8 cellular contexts compared by ENCODE assay signal in the genomic region with DNA sequence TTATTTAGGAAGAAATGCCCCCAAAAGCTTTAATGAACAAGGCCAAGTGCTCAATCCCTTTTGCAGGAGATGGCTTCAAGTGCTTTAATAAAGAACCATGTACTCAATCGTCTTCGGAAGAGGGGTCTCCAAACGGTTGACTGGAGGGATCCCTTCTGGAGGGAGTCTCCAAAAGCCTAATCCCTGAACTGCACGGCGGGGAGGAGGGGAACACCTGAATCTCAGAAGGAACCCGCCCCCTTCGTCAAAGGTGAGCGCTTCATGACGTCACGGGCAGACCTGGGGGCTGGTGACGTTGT. TPM values are rescaled to one million over a fixed set of nuclear protein-coding genes. Genes with fewer than 3 reads are reported as not detected.
DNase-seq lines count a peak whose midpoint lies in the region; ATAC-seq and TF ChIP-seq lines count a peak whose summit lies in the region.

No MANE protein-coding gene starts in this region.

- no peaks in the 10 kb centered on the region for H3K9me3 Mint-ChIP-seq in activated T-helper 1 cell treated with anti-CD3 and anti-CD28 coated beads, Interleukin-12 subunit alpha, Interleukin-12 subunit beta, Interleukin-2, Interleukin-4 antibody, amounts not matched to agents 30 ng/mL and 10 ng/mL and 1 ng/mL, durations not matched to agents 14 hours and 24 hours and 36 hours

- H3K27ac Mint-ChIP-seq in activated T-helper 1 cell treated with anti-CD3 and anti-CD28 coated beads, Interleukin-12 subunit alpha, Interleukin-12 subunit beta, Interleukin-2, Interleukin-4 antibody, amounts not matched to agents 30 ng/mL and 10 ng/mL and 1 ng/mL, durations not matched to agents 14 hours and 24 hours and 36 hours = peak overlapping the region; percentile 93

- H3K4me3 ChIP-seq in cardiac muscle cell = peak overlapping the region; percentile 92
- peak overlapping the region; percentile 97 for H3K4me3 ChIP-seq in retinal pigment epithelial cell (ENCODE audit: low read length)

- H3K27ac ChIP-seq in cardiac muscle cell = peak overlapping the region; percentile 94
- peak overlapping the region; percentile 99 for H3K27ac ChIP-seq in foreskin keratinocyte

- DNase-seq in cardiac muscle cell (ENCODE audit: low read depth in 1 of 2, low spot score in 1 of 2) (no peak), left ventricle myocardium superior (no peak), foreskin keratinocyte (no peak), retinal pigment epithelial cell (ENCODE audit: low read depth) (no peak), Kasumi-1 (lab: John Stamatoyannopoulos, UW) (no peak), D341Med (ENCODE audit: low spot score) (no peak)
- peak; percentile 69 for DNase-seq in activated T-helper 1 cell treated with anti-CD3 and anti-CD28 coated beads, Interleukin-12 subunit alpha, Interleukin-12 subunit beta, Interleukin-2, Interleukin-4 antibody, amounts not matched to agents 30 ng/mL and 10 ng/mL and 1 ng/mL, durations not matched to agents 14 hours and 24 hours and 36 hours (ENCODE audit: low spot score)

- peaks cover 31% of the 10 kb centered on the region for H3K4me1 Mint-ChIP-seq in activated T-helper 1 cell treated with anti-CD3 and anti-CD28 coated beads, Interleukin-12 subunit alpha, Interleukin-12 subunit beta, Interleukin-2, Interleukin-4 antibody, amounts not matched to agents 30 ng/mL and 10 ng/mL and 1 ng/mL, durations not matched to agents 14 hours and 24 hours and 36 hours (ENCODE audit: low read depth)

- no peak for ATAC-seq in left ventricle myocardium superior
- ATAC-seq in foreskin keratinocyte = peak; percentile 64
- ATAC-seq in GM18520 (IDR thresholded peaks at IDR 0.05; ENCODE audit: unreplicated experiment) = no peak

- peaks cover 8% of the 10 kb centered on the region for H3K4me1 ChIP-seq in cardiac muscle cell (ENCODE audit: low read depth)
- H3K4me1 ChIP-seq in foreskin keratinocyte = no peaks in the 10 kb centered on the region

- no peak for TF ChIP-seq CTCF in cardiac muscle cell (IDR thresholded peaks at IDR 0.05; ENCODE audit: low read depth, low read length)
- TF ChIP-seq CTCF in foreskin keratinocyte (conservative IDR thresholded peaks at IDR 0.05) = no peak
- no peak for TF ChIP-seq CTCF in retinal pigment epithelial cell (conservative IDR thresholded peaks at IDR 0.05; ENCODE audit: low read depth, low read length)

- peaks cover 36% of the 10 kb centered on the region for H3K36me3 ChIP-seq in cardiac muscle cell

- H3K27me3 Mint-ChIP-seq in activated T-helper 1 cell treated with anti-CD3 and anti-CD28 coated beads, Interleukin-12 subunit alpha, Interleukin-12 subunit beta, Interleukin-2, Interleukin-4 antibody, amounts not matched to agents 30 ng/mL and 10 ng/mL and 1 ng/mL, durations not matched to agents 14 hours and 24 hours and 36 hours (ENCODE audit: insufficient read depth) = no peaks in the 10 kb centered on the region

- peaks cover 47% of the 10 kb centered on the region for H3K36me3 Mint-ChIP-seq in activated T-helper 1 cell treated with anti-CD3 and anti-CD28 coated beads, Interleukin-12 subunit alpha, Interleukin-12 subunit beta, Interleukin-2, Interleukin-4 antibody, amounts not matched to agents 30 ng/mL and 10 ng/mL and 1 ng/mL, durations not matched to agents 14 hours and 24 hours and 36 hours (ENCODE audit: low read depth)

- no peaks in the 10 kb centered on the region for H3K9me3 ChIP-seq in cardiac muscle cell (ENCODE audit: low read depth)

- intact Hi-C loops in left ventricle myocardium superior (cut with micrococcal nuclease) = no loop called here
- intact Hi-C loops in activated T-helper 1 cell treated with anti-CD3 and anti-CD28 coated beads, Interleukin-12 subunit alpha, Interleukin-12 subunit beta, Interleukin-2, Interleukin-4 antibody, amounts not matched to agents 30 ng/mL and 10 ng/mL and 1 ng/mL, durations not matched to agents 14 hours and 24 hours and 36 hours (cut with micrococcal nuclease) = loop anchor here (2.0 to 5.0 kb wide), 4 partner anchors 40 to 582 kb away; a partner anchor contains a TSS

- H3K4me3 Mint-ChIP-seq in activated T-helper 1 cell treated with anti-CD3 and anti-CD28 coated beads, Interleukin-12 subunit alpha, Interleukin-12 subunit beta, Interleukin-2, Interleukin-4 antibody, amounts not matched to agents 30 ng/mL and 10 ng/mL and 1 ng/mL, durations not matched to agents 14 hours and 24 hours and 36 hours = peak overlapping the region; percentile 98

- H3K27me3 ChIP-seq in cardiac muscle cell (no peaks in the 10 kb centered on the region), foreskin keratinocyte (no peaks in the 10 kb centered on the region)

RNA-seq across cellular contexts. Expression of a gene that starts 0.5 kb away (rescaled TPM):
- 61.9 and 62.2 TPM in 2 replicates for total RNA-seq in cardiac muscle cell
- 64.4 and 78.3 TPM in 2 replicates for polyA plus RNA-seq in cardiac muscle cell
- 34.8 TPM for total RNA-seq in left ventricle myocardium superior
- total RNA-seq in activated T-helper 1 cell treated with anti-CD3 and anti-CD28 coated beads, Interleukin-12 subunit alpha, Interleukin-12 subunit beta, Interleukin-2, Interleukin-4 antibody, amounts not matched to agents 30 ng/mL and 10 ng/mL and 1 ng/mL, durations not matched to agents 14 hours and 24 hours and 36 hours = 54.8 and 57.3 TPM in 2 replicates
- 41.2 and 54.8 TPM in 2 replicates for total RNA-seq in foreskin keratinocyte
- 47.2 and 55.4 TPM in 2 replicates for polyA plus RNA-seq in foreskin keratinocyte

RNA-seq across cellular contexts. Expression of a gene that starts 0.8 kb away (rescaled TPM):
- total RNA-seq in cardiac muscle cell (43.8 and 70.6 TPM in 2 replicates), left ventricle myocardium superior (22.2 TPM), foreskin keratinocyte (15.2 and 16.9 TPM in 2 replicates)
- polyA plus RNA-seq in cardiac muscle cell (59.6 and 67.3 TPM in 2 replicates), foreskin keratinocyte (17.6 and 18.7 TPM in 2 replicates)
- 37.5 and 45.8 TPM in 2 replicates for total RNA-seq in activated T-helper 1 cell treated with anti-CD3 and anti-CD28 coated beads, Interleukin-12 subunit alpha, Interleukin-12 subunit beta, Interleukin-2, Interleukin-4 antibody, amounts not matched to agents 30 ng/mL and 10 ng/mL and 1 ng/mL, durations not matched to agents 14 hours and 24 hours and 36 hours

RNA-seq across cellular contexts. Expression of a gene that starts 16.2 kb away (rescaled TPM):
- total RNA-seq in cardiac muscle cell (13.6 and 14.6 TPM in 2 replicates), left ventricle myocardium superior (53.0 TPM), foreskin keratinocyte (35.0 and 38.1 TPM in 2 replicates)
- polyA plus RNA-seq in cardiac muscle cell (51.2 and 53.4 TPM in 2 replicates), foreskin keratinocyte (44.5 and 56.1 TPM in 2 replicates)
- 31.2 and 32.0 TPM in 2 replicates for total RNA-seq in activated T-helper 1 cell treated with anti-CD3 and anti-CD28 coated beads, Interleukin-12 subunit alpha, Interleukin-12 subunit beta, Interleukin-2, Interleukin-4 antibody, amounts not matched to agents 30 ng/mL and 10 ng/mL and 1 ng/mL, durations not matched to agents 14 hours and 24 hours and 36 hours

RNA-seq across cellular contexts. Expression of a gene that starts 22.1 kb away (rescaled TPM):
- total RNA-seq in cardiac muscle cell = 40.7 and 45.4 TPM in 2 replicates
- 30.5 and 40.0 TPM in 2 replicates for polyA plus RNA-seq in cardiac muscle cell
- 11.6 TPM for total RNA-seq in left ventricle myocardium superior
- 43.9 and 47.3 TPM in 2 replicates for total RNA-seq in activated T-helper 1 cell treated with anti-CD3 and anti-CD28 coated beads, Interleukin-12 subunit alpha, Interleukin-12 subunit beta, Interleukin-2, Interleukin-4 antibody, amounts not matched to agents 30 ng/mL and 10 ng/mL and 1 ng/mL, durations not matched to agents 14 hours and 24 hours and 36 hours
- 19.9 and 26.4 TPM in 2 replicates for total RNA-seq in foreskin keratinocyte
- polyA plus RNA-seq in foreskin keratinocyte = 8.4 and 14.0 TPM in 2 replicates

RNA-seq across cellular contexts. Expression of a gene that starts 45.3 kb away (rescaled TPM):
- total RNA-seq in cardiac muscle cell (369 and 374 TPM in 2 replicates), left ventricle myocardium superior (1,154 TPM), foreskin keratinocyte (178 and 323 TPM in 2 replicates)
- polyA plus RNA-seq in cardiac muscle cell (508 and 542 TPM in 2 replicates), foreskin keratinocyte (2,748 and 2,922 TPM in 2 replicates)
- 2,440 and 2,532 TPM in 2 replicates for total RNA-seq in activated T-helper 1 cell treated with anti-CD3 and anti-CD28 coated beads, Interleukin-12 subunit alpha, Interleukin-12 subunit beta, Interleukin-2, Interleukin-4 antibody, amounts not matched to agents 30 ng/mL and 10 ng/mL and 1 ng/mL, durations not matched to agents 14 hours and 24 hours and 36 hours
